Comparison of ENCODE assay signal across 17 cellular contexts in the genomic region with DNA sequence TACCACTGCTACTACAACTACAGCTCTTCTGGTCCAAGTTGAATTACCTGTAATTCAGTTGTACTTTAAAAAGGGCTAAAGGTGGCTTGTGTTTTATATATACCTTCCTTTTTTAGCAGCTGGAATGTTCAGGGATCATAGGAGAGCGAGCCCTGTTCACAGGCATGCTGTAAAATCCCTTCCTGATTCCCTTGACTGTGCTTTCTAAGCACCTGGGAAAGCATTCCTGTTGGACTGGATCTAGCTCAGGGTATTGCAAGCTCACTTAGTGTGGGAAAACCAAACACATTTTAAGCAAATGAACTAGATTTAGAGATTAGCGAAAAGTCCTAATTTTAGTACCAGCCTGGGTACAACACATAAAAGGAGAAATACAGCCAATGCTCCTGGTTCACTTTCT. TPM values are rescaled to one million over a fixed set of nuclear protein-coding genes. Genes with fewer than 3 reads are reported as not detected.
A peak's percentile ranks its signal among the peaks of the same experiment; 100 is the strongest.
DNase-seq lines count a peak whose midpoint lies in the region; ATAC-seq, FAIRE-seq and TF ChIP-seq lines count a peak whose summit lies in the region.
"Had no signal": no experiment of that assay in that cellular context is flagged by ENCODE, and none has a peak within 500 bp of the region (broad histone marks: within the 10 kb centered on the region; RNA-seq: fewer than 3 reads in every experiment).

No MANE protein-coding gene starts in this region.

- CTCF ChIA-PET in GM12878 (lab: Yijun Ruan, JAX) = interaction anchor here (0.9 to 1.9 kb wide), 8 partner anchors 9 to 273 kb away, joined by 3 to 6 read pairs (median 4); no protein-coding TSS in a partner anchor

- peak; percentile 89 for DNase-seq in LNCaP clone FGC (ENCODE audit: low read depth)
- DNase-seq in GM12878 (ENCODE audit: low read depth, low spot score) = no peak
- no peak for DNase-seq in memory B cell (ENCODE audit: low spot score in 2 of 2)
- no peak for DNase-seq in stimulated activated effector memory CD8-positive, alpha-beta T cell treated with anti-CD3 and anti-CD28 coated beads, Interleukin-12 subunit alpha, Interleukin-12 subunit beta, amount 100 ng/mL, for 72 hours (ENCODE audit: low spot score in 2 of 2)
- DNase-seq in MG63 = no peak
- no peak for DNase-seq in stimulated activated naive B cell treated with anti-CD40 and anti-IgM and Interleukin-4, amounts not matched to agents 10 μg/mL and 1 μg/mL and 100 μg/mL, for 72 hours
- DNase-seq: ACHN, DMS153, GF-D8, NCI-H1105, NCI-H2081 treated with DMSO at 0.1 percent for 48 hours had no signal

- peak overlapping the region; percentile 54 for H3K27ac Mint-ChIP-seq in memory B cell
- H3K27ac Mint-ChIP-seq in stimulated activated effector memory CD8-positive, alpha-beta T cell treated with anti-CD3 and anti-CD28 coated beads, Interleukin-12 subunit alpha, Interleukin-12 subunit beta, amount 100 ng/mL, for 72 hours = peak overlapping the region; percentile 7
- H3K27ac Mint-ChIP-seq in stimulated activated naive B cell treated with anti-CD40 and anti-IgM and Interleukin-4, amounts not matched to agents 10 μg/mL and 1 μg/mL and 100 μg/mL, for 72 hours = no peak overlapping the region
- H3K27ac Mint-ChIP-seq: GM23338 had no signal

- peak; percentile 44 for FAIRE-seq in GM12878 (lab: Jason Lieb, UNC)
- FAIRE-seq: RCC 7860 had no signal

- no peaks in the 10 kb centered on the region for H3K27me3 ChIP-seq in GM12878 (replicated peaks in 1 of 2; ENCODE audit: control insufficient read depth in 2 of 2, insufficient read depth in 2 of 2, low read length in 1 of 2)
- H3K27me3 ChIP-seq in MG63 = no peaks in the 10 kb centered on the region

- no peaks in the 10 kb centered on the region; the same call in 2 of the 3 replicates for H3K9me3 ChIP-seq in GM12878 (replicated peaks; ENCODE audit: control insufficient read depth, insufficient read depth, low read length)
- no peaks in the 10 kb centered on the region for H3K9me3 ChIP-seq in MG63

- no peaks in the 10 kb centered on the region for H3K27me3 Mint-ChIP-seq in memory B cell
- H3K27me3 Mint-ChIP-seq in stimulated activated naive B cell treated with anti-CD40 and anti-IgM and Interleukin-4, amounts not matched to agents 10 μg/mL and 1 μg/mL and 100 μg/mL, for 72 hours = no peaks in the 10 kb centered on the region

- TF ChIP-seq EP300 in GM12878 (IDR thresholded peaks at IDR 0.05; ENCODE audit: borderline replicate concordance in 1 of 2, control insufficient read depth in 1 of 2, low read depth in 2 of 2, low read length in 2 of 2) = no peak

- ATAC-seq in GM12878 = no peak
- ATAC-seq in memory B cell (ENCODE audit: low read depth) = no peak
- no peak for ATAC-seq in stimulated activated effector memory CD8-positive, alpha-beta T cell treated with anti-CD3 and anti-CD28 coated beads, Interleukin-12 subunit alpha, Interleukin-12 subunit beta, amount 100 ng/mL, for 72 hours
- ATAC-seq in HG03039 (IDR thresholded peaks at IDR 0.05; ENCODE audit: unreplicated experiment) = no peak
- no peak for ATAC-seq in stimulated activated naive B cell treated with anti-CD40 and anti-IgM and Interleukin-4, amounts not matched to agents 10 μg/mL and 1 μg/mL and 100 μg/mL, for 72 hours (replicated peaks)
- ATAC-seq: GM23338, HCT116, Right ventricle myocardium inferior had no signal

- H3K36me3 ChIP-seq in GM12878 (ENCODE audit: control insufficient read depth in 2 of 2, insufficient read depth in 2 of 2, low read length in 1 of 2) = no peaks in the 10 kb centered on the region; a peak in 1 of 4 replicates
- H3K36me3 ChIP-seq in MG63 = 0 out of 2 replicates have a peak, but pooled peaks cover 2% of the 10 kb centered on the region

- TF ChIP-seq CTCF in LNCaP clone FGC (IDR thresholded peaks at IDR 0.05; ENCODE audit: control insufficient read depth, extremely low read depth, insufficient read depth) = no peak
- TF ChIP-seq CTCF in GM12878 (IDR thresholded peaks at IDR 0.05 in 2 of 3, conservative IDR thresholded peaks at IDR 0.05 in 1 of 3; ENCODE audit: control insufficient read depth in 2 of 3, extremely low read depth in 1 of 3, insufficient read depth in 1 of 3, low read depth in 3 of 3, low read length in 3 of 3) = no peak

- in situ Hi-C loops in GM12878 (cut with MboI) = no loop called here

- TF ChIP-seq POLR2A in GM12878 (IDR thresholded peaks at IDR 0.05; ENCODE audit: low read depth, low read length) = no peak

- H3K4me3 Mint-ChIP-seq in memory B cell = no peak overlapping the region
- no peak overlapping the region for H3K4me3 Mint-ChIP-seq in stimulated activated effector memory CD8-positive, alpha-beta T cell treated with anti-CD3 and anti-CD28 coated beads, Interleukin-12 subunit alpha, Interleukin-12 subunit beta, amount 100 ng/mL, for 72 hours
- no peak overlapping the region for H3K4me3 Mint-ChIP-seq in stimulated activated naive B cell treated with anti-CD40 and anti-IgM and Interleukin-4, amounts not matched to agents 10 μg/mL and 1 μg/mL and 100 μg/mL, for 72 hours
- H3K4me3 Mint-ChIP-seq: GM23338 had no signal

- intact Hi-C loops in GM12878 (cut with micrococcal nuclease; ENCODE audit: unreplicated experiment) = no loop called here

- H3K27ac ChIP-seq in GM12878 (ENCODE audit: control insufficient read depth, insufficient read depth) = no peak overlapping the region
- H3K27ac ChIP-seq: C4-2B had no signal

- H4K20me1 ChIP-seq in GM12878 (ENCODE audit: control insufficient read depth, insufficient read depth) = no peaks in the 10 kb centered on the region

- peaks cover 22% of the 10 kb centered on the region for H3K36me3 Mint-ChIP-seq in memory B cell
- peaks cover 28% of the 10 kb centered on the region for H3K36me3 Mint-ChIP-seq in stimulated activated effector memory CD8-positive, alpha-beta T cell treated with anti-CD3 and anti-CD28 coated beads, Interleukin-12 subunit alpha, Interleukin-12 subunit beta, amount 100 ng/mL, for 72 hours
- H3K36me3 Mint-ChIP-seq in stimulated activated naive B cell treated with anti-CD40 and anti-IgM and Interleukin-4, amounts not matched to agents 10 μg/mL and 1 μg/mL and 100 μg/mL, for 72 hours = peaks cover 28 to 31% of the 10 kb centered on the region in 2 donors

- H3K4me1 ChIP-seq in GM12878 (ENCODE audit: control insufficient read depth, insufficient read depth, low read length) = no peaks in the 10 kb centered on the region

- H3K9ac ChIP-seq in GM12878 (ENCODE audit: control insufficient read depth, insufficient read depth, low read length) = no peak overlapping the region

- WGBS in GM12878 (ENCODE audit: insufficient coverage, insufficient replicate concordance, low lambda C conversion rate, missing lambda C conversion rate) = 83% methylated on average over 2 of the region's 2 CpGs

- H3K9me3 Mint-ChIP-seq in memory B cell = no peaks in the 10 kb centered on the region
- H3K9me3 Mint-ChIP-seq in stimulated activated effector memory CD8-positive, alpha-beta T cell treated with anti-CD3 and anti-CD28 coated beads, Interleukin-12 subunit alpha, Interleukin-12 subunit beta, amount 100 ng/mL, for 72 hours = no peaks in the 10 kb centered on the region
- peaks cover 0 to 2% of the 10 kb centered on the region in 2 donors for H3K9me3 Mint-ChIP-seq in stimulated activated naive B cell treated with anti-CD40 and anti-IgM and Interleukin-4, amounts not matched to agents 10 μg/mL and 1 μg/mL and 100 μg/mL, for 72 hours

- no peaks in the 10 kb centered on the region for H3K79me2 ChIP-seq in GM12878 (ENCODE audit: control insufficient read depth, insufficient read depth, low read length)

- TF ChIP-seq RAD21 in GM12878 (IDR thresholded peaks at IDR 0.05; ENCODE audit: insufficient read depth, low read depth, low read length) = no peak

- no peak overlapping the region for H2AFZ ChIP-seq in GM12878 (ENCODE audit: control insufficient read depth, low read depth, low read length)
- H2AFZ ChIP-seq: GM23338 had no signal

- SMC1A ChIA-PET in GM12878 (lab: Charles Lee; ENCODE audit: uncharacterized antibody, unreplicated experiment) = interaction anchor here (1.2 kb wide), 2 partner anchors 8 to 12 kb away, joined by 5 read pairs; no protein-coding TSS in a partner anchor

- no peak overlapping the region for H3K4me2 ChIP-seq in GM12878 (ENCODE audit: control insufficient read depth, insufficient read depth)
- H3K4me2 ChIP-seq: GM23338 had no signal

- peaks cover 11% of the 10 kb centered on the region for H3K4me1 Mint-ChIP-seq in memory B cell
- peaks cover 12% of the 10 kb centered on the region for H3K4me1 Mint-ChIP-seq in stimulated activated effector memory CD8-positive, alpha-beta T cell treated with anti-CD3 and anti-CD28 coated beads, Interleukin-12 subunit alpha, Interleukin-12 subunit beta, amount 100 ng/mL, for 72 hours
- peaks cover 3 to 25% of the 10 kb centered on the region in 2 donors for H3K4me1 Mint-ChIP-seq in stimulated activated naive B cell treated with anti-CD40 and anti-IgM and Interleukin-4, amounts not matched to agents 10 μg/mL and 1 μg/mL and 100 μg/mL, for 72 hours

- POLR2A ChIA-PET in GM12878 (lab: Charles Lee) = no interaction called here

- RAD21 ChIA-PET in GM12878 (lab: Charles Lee; ENCODE audit: unreplicated experiment) = interaction anchor here (1.0 to 1.6 kb wide), 2 partner anchors 12 to 43 kb away, joined by 3 to 5 read pairs; no protein-coding TSS in a partner anchor

- BruUV-seq in GM12878 (replicated peaks; lab: Mats Ljungman, UMichigan) = no TSS peak

- H3K4me3 ChIP-seq in LNCaP clone FGC (ENCODE audit: low read depth, low read length) = no peak overlapping the region
- no peak overlapping the region for H3K4me3 ChIP-seq in GM12878
- H3K4me3 ChIP-seq in MG63 = no peak overlapping the region
- H3K4me3 ChIP-seq: GM23338 had no signal

TF ChIP-seq in GM12878, 131 proteins besides CTCF, POLR2A, EP300 and RAD21 (continues in another document):
- TF ChIP-seq CBX3 (IDR thresholded peaks at IDR 0.05; ENCODE audit: borderline replicate concordance, low read depth) (no peak), ASH2L (IDR thresholded peaks at IDR 0.05; ENCODE audit: borderline replicate concordance, low read depth) (no peak)

RNA-seq across cellular contexts. Expression of gene BPGM, which starts 31.5 kb away (rescaled TPM):
- 7.5 and 10.8 TPM in 2 replicates for total RNA-seq in GM12878 (2013; cell fraction: nucleolus; rRNA removed)
- 10.0 and 13.2 TPM in 2 replicates for total RNA-seq in GM12878 (2014; rRNA removed)
- total RNA-seq in GM12878 (2014; rRNA removed; fragmentation: Illumina TruSeq; extraction: Trizol) = 14.9 and 15.4 TPM in 2 replicates
- 9.0 and 9.4 TPM in 2 replicates for total RNA-seq in GM12878 (2021)
- 7.3 TPM for polyA plus RNA-seq in GM12878 (2011; ENCODE audit: low read depth)
- 17.1 and 23.6 TPM in 2 replicates for polyA plus RNA-seq in GM12878 (2011; rRNA removed)
- polyA plus RNA-seq in GM12878 (2011; cell fraction: cytosol; rRNA removed) = 8.0 and 8.4 TPM in 2 replicates
- polyA plus RNA-seq in GM12878 (2011; cell fraction: nucleus; rRNA removed) = 4.6 and 5.1 TPM in 2 replicates
- polyA plus RNA-seq in GM12878 (2012) = 9.4 and 9.8 TPM in 2 replicates
- 15.8 and 19.8 TPM in 2 replicates for polyA plus RNA-seq in GM12878 (2014; fragmentation: Illumina TruSeq; extraction: Trizol)
- polyA plus RNA-seq in GM12878 (2014; fragmentation: Nextera tagmentation; extraction: Ambion mirVana) = 10 to 100 TPM; 18.4 to 20.1 TPM
- 9.3 and 14.2 TPM in 2 replicates for polyA plus RNA-seq in GM12878 (2014; rRNA removed)
- 10 to 100 TPM; 13.6 to 15.1 TPM for polyA plus RNA-seq in GM12878 (2016; fragmentation: Nextera tagmentation; extraction: Ambion mirVana)
- polyA minus RNA-seq in GM12878 (2011; rRNA and poly(A)+ RNA removed) = 7.6 and 9.0 TPM in 2 replicates
- polyA minus RNA-seq in GM12878 (2011; cell fraction: cytosol; rRNA and poly(A)+ RNA removed) = 2.1 and 2.8 TPM in 2 replicates
- polyA minus RNA-seq in GM12878 (2011; cell fraction: nucleus; rRNA and poly(A)+ RNA removed) = 2.5 and 3.9 TPM in 2 replicates
- total RNA-seq in MG63 (2014; rRNA removed; shearing (Covaris generic); ENCODE audit: low replicate concordance) = 8.7 and 9.6 TPM in 2 replicates
